25 cellular contexts compared by ENCODE assay signal in genomic region chr18:79770826-79771225, GRCh38. TPM values are rescaled to one million over a fixed set of nuclear protein-coding genes. Genes with fewer than 3 reads are reported as not detected.
"Had no signal": no experiment of that assay in that cellular context is flagged by ENCODE, and none has a peak within 500 bp of the region (broad histone marks: within the 10 kb centered on the region; RNA-seq: fewer than 3 reads in every experiment).

No MANE protein-coding gene starts in this region.

- H3K9me3 ChIP-seq: body of pancreas had no signal

- H3K27me3 ChIP-seq: body of pancreas, upper lobe of left lung had no signal

- H3K27ac ChIP-seq: body of pancreas, epithelial cell of prostate, esophagus squamous epithelium, thoracic aorta, upper lobe of left lung, VCaP had no signal

- H3K4me1 Mint-ChIP-seq: naive thymus-derived CD4-positive, alpha-beta T cell had no signal

- DNase-seq: activated CD4-positive, alpha-beta T cell treated with anti-CD3 and anti-CD28 coated beads for 48 hours; activated CD4-positive, alpha-beta T cell treated with anti-CD3 and anti-CD28 coated beads, Interleukin-2, amount 50 U/mL, for 48 hours; activated CD8-positive, alpha-beta memory T cell treated with anti-CD3 and anti-CD28 coated beads, Interleukin-2, amount 50 U/mL, for 48 hours; activated T-cell treated with anti-CD3 and anti-CD28 coated beads, Interleukin-2, amount 50 U/mL, for 24 hours; anterior cingulate cortex; body of pancreas; dermis blood vessel endothelial cell; effector CD4-positive, alpha-beta T cell; esophagus squamous epithelium; left ventricle myocardium superior; naive thymus-derived CD4-positive, alpha-beta T cell; nucleus accumbens; right cardiac atrium; stimulated activated CD4-positive, alpha-beta T cell treated with anti-CD3 and anti-CD28 coated beads, Interleukin-2, amount 100 ng/mL, for 48 hours; stimulated activated naive CD4-positive, alpha-beta T cell treated with Interleukin-2 at 50 U/mL for 16 hours; SW 1271; T-helper 9 cell had no signal

- H3K4me3 Mint-ChIP-seq: activated T-cell treated with anti-CD3 and anti-CD28 coated beads, Interleukin-2, amount 50 U/mL, for 24 hours; naive thymus-derived CD4-positive, alpha-beta T cell; T-helper 1 cell treated with Interleukin-12 subunit alpha and Interleukin-12 subunit beta and Interleukin-4 antibody, amounts not matched to agents 30 μg/mL and 1 μg/mL, for 36 hours had no signal

- H3K36me3 ChIP-seq: esophagus squamous epithelium, thoracic aorta, upper lobe of left lung had no signal

- H3K27ac Mint-ChIP-seq: activated naive CD4-positive, alpha-beta T cell treated with anti-CD3 and anti-CD28 coated beads, Interleukin-2, amount 50 U/mL, for 72 hours; activated T-cell treated with anti-CD3 and anti-CD28 coated beads, Interleukin-2, amount 50 U/mL, for 24 hours; naive thymus-derived CD4-positive, alpha-beta T cell; T-helper 1 cell treated with Interleukin-12 subunit alpha and Interleukin-12 subunit beta and Interleukin-4 antibody, amounts not matched to agents 30 μg/mL and 1 μg/mL, for 36 hours had no signal

- H3K4me1 ChIP-seq: body of pancreas, esophagus squamous epithelium, upper lobe of left lung had no signal

- H3K4me3 ChIP-seq: body of pancreas, esophagus squamous epithelium, thoracic aorta, upper lobe of left lung had no signal

- ATAC-seq: activated CD4-positive, CD25-positive, alpha-beta regulatory T cell treated with anti-CD3 and anti-CD28 coated beads, Interleukin-2, amount 50 U/mL, for 24 hours; body of pancreas; left ventricle myocardium superior; naive thymus-derived CD4-positive, alpha-beta T cell had no signal

RNA-seq across cellular contexts. Expression of gene KCNG2, which starts 26.9 kb away (rescaled TPM):
- total RNA-seq: activated CD8-positive, alpha-beta memory T cell treated with anti-CD3 and anti-CD28 coated beads for 36 hours; activated naive CD4-positive, alpha-beta T cell treated with anti-CD3 and anti-CD28 coated beads, Interleukin-2, amount 50 U/mL, for 72 hours; body of pancreas; left ventricle myocardium superior; naive thymus-derived CD4-positive, alpha-beta T cell had no signal
